1 cellular context compared by ENCODE assay signal in the genomic region with DNA sequence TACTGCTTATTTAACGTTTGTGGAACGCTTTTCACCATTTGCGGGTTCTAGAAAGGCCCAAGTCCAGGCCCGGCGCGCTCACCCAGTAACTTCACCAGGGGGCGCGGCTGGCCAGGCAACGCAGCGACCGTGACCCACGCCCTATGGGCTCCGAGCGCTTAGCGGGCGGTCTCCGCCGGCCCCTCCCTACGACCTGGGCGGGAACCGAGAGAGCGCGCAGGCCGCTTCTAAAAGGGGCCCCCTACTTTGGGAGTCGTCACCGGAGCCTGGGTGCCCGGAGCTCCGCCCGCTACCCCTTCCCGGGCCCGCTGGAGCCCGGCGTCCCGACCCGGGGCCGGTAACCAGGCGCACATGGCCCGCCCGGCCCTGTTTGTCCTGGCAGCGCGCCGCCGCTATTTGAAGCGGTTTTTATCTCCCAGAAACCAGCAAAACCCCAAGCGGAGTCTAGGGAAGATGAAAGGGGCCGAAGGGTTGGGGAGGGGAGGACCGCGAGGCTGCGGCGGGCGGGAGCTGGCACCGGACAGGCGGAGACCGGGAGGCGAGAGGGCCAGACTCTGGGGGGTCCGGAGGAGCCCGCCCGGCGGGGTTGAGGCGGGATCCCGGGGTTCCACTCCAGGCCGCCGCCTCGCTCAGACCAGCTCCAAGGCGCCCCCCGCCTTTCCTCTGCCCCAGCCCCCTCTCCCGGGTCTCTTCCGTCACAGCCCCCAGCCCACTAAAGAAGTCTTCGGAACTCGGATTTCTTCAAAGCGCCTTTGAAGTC.
TF ChIP-seq lines count a peak whose summit lies in the region.

No MANE protein-coding gene starts in this region.

TF ChIP-seq in GM12878, 131 proteins besides CTCF, POLR2A, EP300 and RAD21 (continues in another document):
- TF ChIP-seq, protein P1, sequence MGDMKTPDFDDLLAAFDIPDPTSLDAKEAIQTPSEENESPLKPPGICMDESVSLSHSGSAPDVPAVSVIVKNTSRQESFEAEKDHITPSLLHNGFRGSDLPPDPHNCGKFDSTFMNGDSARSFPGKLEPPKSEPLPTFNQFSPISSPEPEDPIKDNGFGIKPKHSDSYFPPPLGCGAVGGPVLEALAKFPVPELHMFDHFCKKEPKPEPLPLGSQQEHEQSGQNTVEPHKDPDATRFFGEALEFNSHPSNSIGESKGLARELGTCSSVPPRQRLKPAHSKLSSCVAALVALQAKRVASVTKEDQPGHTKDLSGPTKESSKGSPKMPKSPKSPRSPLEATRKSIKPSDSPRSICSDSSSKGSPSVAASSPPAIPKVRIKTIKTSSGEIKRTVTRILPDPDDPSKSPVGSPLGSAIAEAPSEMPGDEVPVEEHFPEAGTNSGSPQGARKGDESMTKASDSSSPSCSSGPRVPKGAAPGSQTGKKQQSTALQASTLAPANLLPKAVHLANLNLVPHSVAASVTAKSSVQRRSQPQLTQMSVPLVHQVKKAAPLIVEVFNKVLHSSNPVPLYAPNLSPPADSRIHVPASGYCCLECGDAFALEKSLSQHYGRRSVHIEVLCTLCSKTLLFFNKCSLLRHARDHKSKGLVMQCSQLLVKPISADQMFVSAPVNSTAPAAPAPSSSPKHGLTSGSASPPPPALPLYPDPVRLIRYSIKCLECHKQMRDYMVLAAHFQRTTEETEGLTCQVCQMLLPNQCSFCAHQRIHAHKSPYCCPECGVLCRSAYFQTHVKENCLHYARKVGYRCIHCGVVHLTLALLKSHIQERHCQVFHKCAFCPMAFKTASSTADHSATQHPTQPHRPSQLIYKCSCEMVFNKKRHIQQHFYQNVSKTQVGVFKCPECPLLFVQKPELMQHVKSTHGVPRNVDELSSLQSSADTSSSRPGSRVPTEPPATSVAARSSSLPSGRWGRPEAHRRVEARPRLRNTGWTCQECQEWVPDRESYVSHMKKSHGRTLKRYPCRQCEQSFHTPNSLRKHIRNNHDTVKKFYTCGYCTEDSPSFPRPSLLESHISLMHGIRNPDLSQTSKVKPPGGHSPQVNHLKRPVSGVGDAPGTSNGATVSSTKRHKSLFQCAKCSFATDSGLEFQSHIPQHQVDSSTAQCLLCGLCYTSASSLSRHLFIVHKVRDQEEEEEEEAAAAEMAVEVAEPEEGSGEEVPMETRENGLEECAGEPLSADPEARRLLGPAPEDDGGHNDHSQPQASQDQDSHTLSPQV (IDR thresholded peaks at IDR 0.05): peak; percentile 66; the same call in 1 of the 2 replicates
- peak; percentile 58; the same call in 1 of the 2 replicates for TF ChIP-seq MXI1 (IDR thresholded peaks at IDR 0.05; ENCODE audit: low read depth, low read length)
- TF ChIP-seq TBL1XR1 (IDR thresholded peaks at IDR 0.05; ENCODE audit: low read depth, low read length): peak; percentile 70; the same call in 1 of the 2 replicates
- TF ChIP-seq, protein P2, sequence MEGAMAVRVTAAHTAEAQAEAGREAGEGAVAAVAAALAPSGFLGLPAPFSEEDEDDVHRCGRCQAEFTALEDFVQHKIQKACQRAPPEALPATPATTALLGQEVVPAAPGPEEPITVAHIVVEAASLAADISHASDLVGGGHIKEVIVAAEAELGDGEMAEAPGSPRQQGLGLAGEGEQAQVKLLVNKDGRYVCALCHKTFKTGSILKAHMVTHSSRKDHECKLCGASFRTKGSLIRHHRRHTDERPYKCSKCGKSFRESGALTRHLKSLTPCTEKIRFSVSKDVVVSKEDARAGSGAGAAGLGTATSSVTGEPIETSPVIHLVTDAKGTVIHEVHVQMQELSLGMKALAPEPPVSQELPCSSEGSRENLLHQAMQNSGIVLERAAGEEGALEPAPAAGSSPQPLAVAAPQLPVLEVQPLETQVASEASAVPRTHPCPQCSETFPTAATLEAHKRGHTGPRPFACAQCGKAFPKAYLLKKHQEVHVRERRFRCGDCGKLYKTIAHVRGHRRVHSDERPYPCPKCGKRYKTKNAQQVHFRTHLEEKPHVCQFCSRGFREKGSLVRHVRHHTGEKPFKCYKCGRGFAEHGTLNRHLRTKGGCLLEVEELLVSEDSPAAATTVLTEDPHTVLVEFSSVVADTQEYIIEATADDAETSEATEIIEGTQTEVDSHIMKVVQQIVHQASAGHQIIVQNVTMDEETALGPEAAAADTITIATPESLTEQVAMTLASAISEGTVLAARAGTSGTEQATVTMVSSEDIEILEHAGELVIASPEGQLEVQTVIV (IDR thresholded peaks at IDR 0.05; ENCODE audit: borderline replicate concordance, partially characterized antibody): no peak
- TF ChIP-seq RBBP5 (conservative IDR thresholded peaks at IDR 0.05): no peak
- TF ChIP-seq ZBTB11 (CRISPR knock-in tag; IDR thresholded peaks at IDR 0.05): no peak
- peak; percentile 100 for TF ChIP-seq PAX5 (IDR thresholded peaks at IDR 0.05; ENCODE audit: borderline replicate concordance, low read depth, low read length)
- TF ChIP-seq RFX5 (IDR thresholded peaks at IDR 0.05; ENCODE audit: low read depth, low read length): peak; percentile 32; the same call in 1 of the 2 replicates
- TF ChIP-seq SUPT20H (IDR thresholded peaks at IDR 0.05; ENCODE audit: borderline replicate concordance, control insufficient read depth, low read depth, low read length): no peak
- TF ChIP-seq CREB1 (IDR thresholded peaks at IDR 0.05; ENCODE audit: low read depth): 0 out of 2 replicates have a peak, but pooled peaks have one; percentile 13
- no peak for TF ChIP-seq REST (IDR thresholded peaks at IDR 0.05; ENCODE audit: low read depth, low read length)
- peak; percentile 45; the same call in 1 of the 2 replicates for TF ChIP-seq TCF12 (IDR thresholded peaks at IDR 0.05; ENCODE audit: low read depth, low read length)
- no peak for TF ChIP-seq CUX1 (IDR thresholded peaks at IDR 0.05; ENCODE audit: insufficient replicate concordance, low read depth, low read length)
- TF ChIP-seq NFYA (IDR thresholded peaks at IDR 0.05; ENCODE audit: borderline replicate concordance, low read depth, low read length): no peak
- TF ChIP-seq SIN3A (IDR thresholded peaks at IDR 0.05; ENCODE audit: low read depth, low read length): peak; percentile 55
- 0 out of 4 replicates have a peak, but pooled peaks of 1 of the 2 experiments have one; percentile 37 for TF ChIP-seq SRF (IDR thresholded peaks at IDR 0.05; ENCODE audit: low read depth in 2 of 2, low read length in 2 of 2)
- no peak for TF ChIP-seq ZNF217 (IDR thresholded peaks at IDR 0.05)
- no peak for TF ChIP-seq STAT3 (IDR thresholded peaks at IDR 0.05; ENCODE audit: low read depth, low read length)
- no peak for TF ChIP-seq ATF7 (IDR thresholded peaks at IDR 0.05; ENCODE audit: low read depth)
- peak; percentile 97; the same call in 1 of the 2 replicates for TF ChIP-seq RB1 (IDR thresholded peaks at IDR 0.05; ENCODE audit: borderline replicate concordance)
- TF ChIP-seq SMC3 (IDR thresholded peaks at IDR 0.05; ENCODE audit: borderline replicate concordance, low read length): peak; percentile 76
- 0 out of 2 replicates have a peak, but pooled peaks have one; percentile 78 for TF ChIP-seq SMARCA5 (IDR thresholded peaks at IDR 0.05)
- TF ChIP-seq, protein P3, sequence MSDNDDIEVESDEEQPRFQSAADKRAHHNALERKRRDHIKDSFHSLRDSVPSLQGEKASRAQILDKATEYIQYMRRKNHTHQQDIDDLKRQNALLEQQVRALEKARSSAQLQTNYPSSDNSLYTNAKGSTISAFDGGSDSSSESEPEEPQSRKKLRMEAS (IDR thresholded peaks at IDR 0.05; ENCODE audit: low read depth, low read length): peak; percentile 61
- TF ChIP-seq IKZF2 (IDR thresholded peaks at IDR 0.05): peak in 1 of 2 experiments; percentile 6; a peak in 1 of 4 replicates
- no peak for TF ChIP-seq RAD51 (IDR thresholded peaks at IDR 0.05)
- 0 out of 2 replicates have a peak, but pooled peaks have one; percentile 7 for TF ChIP-seq STAT1 (conservative IDR thresholded peaks at IDR 0.05)
- TF ChIP-seq EED (IDR thresholded peaks at IDR 0.05; ENCODE audit: low read depth): no peak
- TF ChIP-seq NBN (IDR thresholded peaks at IDR 0.05): no peak; the same call in 1 of the 2 replicates
- no peak for TF ChIP-seq SREBF2 (IDR thresholded peaks at IDR 0.05; ENCODE audit: low read length)
- TF ChIP-seq, protein P4, sequence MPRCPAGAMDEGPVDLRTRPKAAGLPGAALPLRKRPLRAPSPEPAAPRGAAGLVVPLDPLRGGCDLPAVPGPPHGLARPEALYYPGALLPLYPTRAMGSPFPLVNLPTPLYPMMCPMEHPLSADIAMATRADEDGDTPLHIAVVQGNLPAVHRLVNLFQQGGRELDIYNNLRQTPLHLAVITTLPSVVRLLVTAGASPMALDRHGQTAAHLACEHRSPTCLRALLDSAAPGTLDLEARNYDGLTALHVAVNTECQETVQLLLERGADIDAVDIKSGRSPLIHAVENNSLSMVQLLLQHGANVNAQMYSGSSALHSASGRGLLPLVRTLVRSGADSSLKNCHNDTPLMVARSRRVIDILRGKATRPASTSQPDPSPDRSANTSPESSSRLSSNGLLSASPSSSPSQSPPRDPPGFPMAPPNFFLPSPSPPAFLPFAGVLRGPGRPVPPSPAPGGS (IDR thresholded peaks at IDR 0.05; ENCODE audit: borderline replicate concordance, insufficient read depth, low read depth, low read length, poor library complexity, severe bottlenecking): no peak
